Comparison of ENCODE assay signal across 8 cellular contexts in genomic region chr11:67120456-67120855, GRCh38. TPM values are rescaled to one million over a fixed set of nuclear protein-coding genes. Genes with fewer than 3 reads are reported as not detected.
DNase-seq lines count a peak whose midpoint lies in the region; ATAC-seq and TF ChIP-seq lines count a peak whose summit lies in the region.

No MANE protein-coding gene starts in this region.

- peak overlapping the region; percentile 93 for H3K27ac ChIP-seq in A673 (ENCODE audit: low read depth, low read length, poor library complexity, severe bottlenecking)

- peak overlapping the region; percentile 90 to 97 (median 92) for H3K27ac Mint-ChIP-seq in IgD-negative memory B cell
- peak overlapping the region; percentile 86 for H3K27ac Mint-ChIP-seq in central memory CD8-positive, alpha-beta T cell (ENCODE audit: low read depth)

- peak overlapping the region; percentile 91 to 98 (median 96) for H3K4me3 Mint-ChIP-seq in IgD-negative memory B cell
- H3K4me3 Mint-ChIP-seq in central memory CD8-positive, alpha-beta T cell: peak overlapping the region; percentile 99

- no peaks in the 10 kb centered on the region for H3K9me3 Mint-ChIP-seq in IgD-negative memory B cell
- H3K9me3 Mint-ChIP-seq in central memory CD8-positive, alpha-beta T cell: no peaks in the 10 kb centered on the region

- H3K9me3 ChIP-seq in A673 (ENCODE audit: low read depth, low read length, poor library complexity, severe bottlenecking): no peaks in the 10 kb centered on the region
- no peaks in the 10 kb centered on the region for H3K9me3 ChIP-seq in mucosa of stomach (ENCODE audit: control insufficient read depth, low read length)

- in situ Hi-C loops in GM13976 (cut with MboI; ENCODE audit: low sequenced_read_pairs, unreplicated experiment): no loop called here

- TF ChIP-seq CTCF in A673 (conservative IDR thresholded peaks at IDR 0.05; ENCODE audit: low read depth, low read length): no peak
- TF ChIP-seq CTCF in GM13976 (IDR thresholded peaks at IDR 0.05; ENCODE audit: borderline replicate concordance, control extremely low read depth, extremely low read depth, insufficient read depth, missing control alignments): no peak

- ATAC-seq in central memory CD8-positive, alpha-beta T cell (replicated peaks; ENCODE audit: extremely low read depth, poor library complexity, severe bottlenecking): no peak
- ATAC-seq in HG03025 (IDR thresholded peaks at IDR 0.05; ENCODE audit: low FRiP score, unreplicated experiment): no peak
- ATAC-seq in GM18505 (IDR thresholded peaks at IDR 0.05; ENCODE audit: unreplicated experiment): no peak

- H3K27me3 Mint-ChIP-seq in IgD-negative memory B cell: no peaks in the 10 kb centered on the region
- H3K27me3 Mint-ChIP-seq in central memory CD8-positive, alpha-beta T cell: no peaks in the 10 kb centered on the region

- H3K4me1 ChIP-seq in A673 (ENCODE audit: insufficient read depth, low read length, poor library complexity, severe bottlenecking) (peaks cover 10% of the 10 kb centered on the region), mucosa of stomach (ENCODE audit: control insufficient read depth, insufficient read depth, low read length) (peaks cover 9% of the 10 kb centered on the region)

- BruUV-seq in A673 (replicated peaks; lab: Mats Ljungman, UMichigan): no TSS peak

- DNase-seq in A673 (ENCODE audit: low spot score): no peak
- DNase-seq in central memory CD8-positive, alpha-beta T cell (ENCODE audit: low spot score in 2 of 2): no peak
- no peak for DNase-seq in NCI-H1105 (lab: John Stamatoyannopoulos, UW)
- DNase-seq in GM13976 (ENCODE audit: low spot score): no peak

- CTCF ChIA-PET in A673 (lab: Charles Lee): interaction anchor here (0.6 kb wide), 1 partner anchor 236 kb away, joined by 3 read pairs; no protein-coding TSS in a partner anchor

- intact Hi-C loops in A673 (cut with micrococcal nuclease; ENCODE audit: unreplicated experiment): loop anchor here (2.0 kb wide), 1 partner anchor 118 kb away; no protein-coding TSS in a partner anchor

- H3K36me3 ChIP-seq in A673 (ENCODE audit: insufficient read depth, low read length, poor library complexity, severe bottlenecking): peaks cover 11% of the 10 kb centered on the region
- no peaks in the 10 kb centered on the region for H3K36me3 ChIP-seq in mucosa of stomach (ENCODE audit: control insufficient read depth, insufficient read depth, low read length)

- no peaks in the 10 kb centered on the region for H3K36me3 Mint-ChIP-seq in IgD-negative memory B cell
- H3K36me3 Mint-ChIP-seq in central memory CD8-positive, alpha-beta T cell (ENCODE audit: insufficient read depth): peaks cover 43% of the 10 kb centered on the region

- no peak for TF ChIP-seq POLR2A in GM18505 (IDR thresholded peaks at IDR 0.05; ENCODE audit: borderline replicate concordance, extremely low read depth, insufficient read depth, insufficient read length)

- H3K4me3 ChIP-seq in A673 (ENCODE audit: low read depth, low read length, poor library complexity, severe bottlenecking): peak overlapping the region; percentile 85
- H3K4me3 ChIP-seq in mucosa of stomach (ENCODE audit: low read length): peak overlapping the region; percentile 93

- POLR2A ChIA-PET in A673 (lab: Charles Lee; ENCODE audit: low non-redundant PET): no interaction called here

- peaks cover 19 to 20% (median 20%) of the 10 kb centered on the region in 3 donors for H3K4me1 Mint-ChIP-seq in IgD-negative memory B cell
- peaks cover 26% of the 10 kb centered on the region for H3K4me1 Mint-ChIP-seq in central memory CD8-positive, alpha-beta T cell

- H3K9ac ChIP-seq in mucosa of stomach (ENCODE audit: low read length): peak overlapping the region; percentile 90

- H3K27me3 ChIP-seq in A673 (replicated peaks; ENCODE audit: insufficient read depth, low read depth, low read length, poor library complexity): no peaks in the 10 kb centered on the region
- no peaks in the 10 kb centered on the region for H3K27me3 ChIP-seq in mucosa of stomach (ENCODE audit: control insufficient read depth, insufficient read depth, low read length)

RNA-seq across cellular contexts. Expression of gene KDM2A, which starts 1.4 kb away (rescaled TPM):
- total RNA-seq in A673 (2021): 105 and 121 TPM in 2 replicates
- polyA plus RNA-seq in IgD-negative memory B cell: 25.1 TPM
